ENCODE assay signal across 1 cellular context in genomic region chrX:93428497-93428896, GRCh38.
TF ChIP-seq lines count a peak whose summit lies in the region.

No MANE protein-coding gene starts in this region.

TF ChIP-seq in SK-N-SH, 30 proteins besides CTCF, POLR2A, EP300 and RAD21 (continued from another document):
- TF ChIP-seq MEF2A (IDR thresholded peaks at IDR 0.05; ENCODE audit: borderline replicate concordance, low read depth) (no peak), POLR2AphosphoS5 (IDR thresholded peaks at IDR 0.05; ENCODE audit: low read depth, low read length) (no peak), FOSL2 (IDR thresholded peaks at IDR 0.05; ENCODE audit: borderline replicate concordance, low read depth) (no peak), GATA2 (CRISPR knock-in tag; IDR thresholded peaks at IDR 0.05) (no peak), REST (IDR thresholded peaks at IDR 0.05; ENCODE audit: low read depth, low read length) (no peak), FOXM1 (IDR thresholded peaks at IDR 0.05; ENCODE audit: low read depth) (no peak), ELF1 (IDR thresholded peaks at IDR 0.05) (no peak), RFX5 (IDR thresholded peaks at IDR 0.05; ENCODE audit: low read length) (no peak), NRF1 (IDR thresholded peaks at IDR 0.05; ENCODE audit: low read depth, low read length) (no peak), USF1 (IDR thresholded peaks at IDR 0.05; ENCODE audit: borderline replicate concordance, low read depth) (no peak), MAX (IDR thresholded peaks at IDR 0.05; ENCODE audit: low read depth) (no peak)
